ENCODE assay signal across 8 cellular contexts in the genomic region with DNA sequence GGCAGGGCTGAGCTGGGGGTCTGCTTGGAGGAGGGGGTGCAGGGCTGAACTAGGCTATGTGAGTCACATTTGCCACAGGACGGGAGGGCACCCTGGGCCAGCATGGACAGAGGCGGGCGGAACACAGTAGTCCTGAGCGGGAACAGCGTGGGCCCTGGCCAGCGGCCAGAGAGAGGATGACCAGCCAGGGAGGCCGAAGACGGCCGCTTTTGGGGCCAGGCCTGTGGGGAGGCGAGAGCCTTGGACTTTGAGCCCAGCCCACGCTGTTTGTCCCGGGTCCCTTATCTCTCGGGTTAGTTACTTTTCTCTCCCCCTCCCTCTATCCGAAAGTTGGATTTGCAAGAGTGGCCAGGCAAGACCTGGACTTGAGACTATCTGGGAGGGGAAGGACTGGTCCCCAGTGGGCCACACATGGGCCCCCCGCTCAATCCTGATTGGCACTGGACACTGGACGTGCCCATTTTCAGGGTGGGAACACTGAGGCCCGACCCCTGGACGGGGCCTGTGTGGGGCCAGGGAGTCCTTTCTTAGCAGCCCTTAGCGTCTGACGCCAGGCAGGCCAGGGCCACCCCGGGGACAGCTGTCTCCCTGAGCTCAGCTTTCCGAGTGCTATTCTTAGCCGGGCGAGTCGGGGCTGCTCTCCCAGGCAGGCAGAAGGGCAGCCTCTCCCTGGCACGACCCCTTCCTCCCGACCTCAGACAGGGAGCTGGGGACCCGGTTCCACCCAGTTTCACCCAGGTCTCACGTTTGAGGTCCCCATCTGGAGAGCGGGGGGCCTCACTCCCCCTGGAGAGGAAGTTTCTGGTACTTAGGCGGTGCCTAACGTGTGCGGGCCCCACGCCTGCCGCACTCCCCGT. TPM values are rescaled to one million over a fixed set of nuclear protein-coding genes. Genes with fewer than 3 reads are reported as not detected.
DNase-seq lines count a peak whose midpoint lies in the region; ATAC-seq and TF ChIP-seq lines count a peak whose summit lies in the region.

No MANE protein-coding gene starts in this region.

- ATAC-seq in RWPE2 (ENCODE audit: low read depth): peak; percentile 35; the same call in 1 of the 3 replicates

- H3K27ac ChIP-seq in RWPE2 (ENCODE audit: poor library complexity, severe bottlenecking) (no peak overlapping the region), esophagus (ENCODE audit: low read depth in 2 of 2, low read length in 1 of 2) (no peak overlapping the region)

- peaks cover 5% of the 10 kb centered on the region for H3K27me3 Mint-ChIP-seq in activated naive CD4-positive, alpha-beta T cell treated with anti-CD3 and anti-CD28 coated beads for 36 hours (ENCODE audit: low read depth)
- peaks cover 4% of the 10 kb centered on the region for H3K27me3 Mint-ChIP-seq in nephron (ENCODE audit: low read depth)

- peaks cover 16% of the 10 kb centered on the region for H3K4me1 Mint-ChIP-seq in activated naive CD4-positive, alpha-beta T cell treated with anti-CD3 and anti-CD28 coated beads for 36 hours (ENCODE audit: low read depth)
- H3K4me1 Mint-ChIP-seq in nephron: peaks cover 10% of the 10 kb centered on the region

- H3K36me3 Mint-ChIP-seq in activated naive CD4-positive, alpha-beta T cell treated with anti-CD3 and anti-CD28 coated beads for 36 hours (ENCODE audit: low read depth): no peaks in the 10 kb centered on the region
- H3K36me3 Mint-ChIP-seq in nephron (ENCODE audit: low read depth): no peaks in the 10 kb centered on the region

- H3K27me3 ChIP-seq in RWPE2 (ENCODE audit: insufficient read depth, poor library complexity, severe bottlenecking): no peaks in the 10 kb centered on the region
- H3K27me3 ChIP-seq in esophagus (ENCODE audit: control insufficient read depth in 1 of 2, insufficient read depth in 2 of 2, low read length in 2 of 2): no peaks in the 10 kb centered on the region

- H3K4me3 ChIP-seq in RWPE2 (ENCODE audit: severe bottlenecking) (peak overlapping the region; percentile 34), esophagus (ENCODE audit: low read depth in 1 of 2, low read length in 2 of 2) (peak overlapping the region; percentile 45 to 62)

- CTCF ChIA-PET in activated naive CD4-positive, alpha-beta T cell treated with anti-CD3 and anti-CD28 coated beads for 36 hours (lab: Charles Lee): no interaction called here

- H3K9me3 Mint-ChIP-seq in activated naive CD4-positive, alpha-beta T cell treated with anti-CD3 and anti-CD28 coated beads for 36 hours: no peaks in the 10 kb centered on the region
- no peaks in the 10 kb centered on the region for H3K9me3 Mint-ChIP-seq in nephron

- H3K36me3 ChIP-seq in RWPE2 (ENCODE audit: low read depth) (no peaks in the 10 kb centered on the region), esophagus (ENCODE audit: control insufficient read depth in 2 of 2, insufficient read depth in 2 of 2, low read length in 1 of 2) (no peaks in the 10 kb centered on the region)

- DNase-seq in activated naive CD4-positive, alpha-beta T cell treated with anti-CD3 and anti-CD28 coated beads for 36 hours: no peak
- DNase-seq in activated naive CD4-positive, alpha-beta T cell treated with anti-CD3 and anti-CD28 coated beads, Interleukin-2, amount 50 U/mL, for 16 hours: no peak
- no peak for DNase-seq in RWPE2 (ENCODE audit: low spot score)
- no peak for DNase-seq in HPDE6-E6E7 (ENCODE audit: extremely low spot score)
- no peak for DNase-seq in AML-193 (lab: John Stamatoyannopoulos, UW)
- DNase-seq in mesenteric fat pad (ENCODE audit: low spot score): no peak

- TF ChIP-seq CTCF in RWPE2 (IDR thresholded peaks at IDR 0.05; ENCODE audit: poor library complexity, severe bottlenecking): no peak
- no peak for TF ChIP-seq CTCF in nephron (IDR thresholded peaks at IDR 0.05; ENCODE audit: unreplicated experiment in 3 of 3)

- intact Hi-C loops in activated naive CD4-positive, alpha-beta T cell treated with anti-CD3 and anti-CD28 coated beads for 36 hours (cut with micrococcal nuclease): loop anchor here (10.0 kb wide), 1 partner anchor 376 kb away; the partner anchor contains the start of genes CNN2, RNU6-2 and TMEM259

- 19 to 21% methylated on average over 33 to 36 of the region's 36 CpGs for WGBS in esophagus, 2 donors

- H3K27ac Mint-ChIP-seq in activated naive CD4-positive, alpha-beta T cell treated with anti-CD3 and anti-CD28 coated beads for 36 hours: no peak overlapping the region
- no peak overlapping the region for H3K27ac Mint-ChIP-seq in nephron

- peak overlapping the region; percentile 64 for H3K4me3 Mint-ChIP-seq in activated naive CD4-positive, alpha-beta T cell treated with anti-CD3 and anti-CD28 coated beads for 36 hours
- H3K4me3 Mint-ChIP-seq in nephron: peak overlapping the region; percentile 76 to 85 (median 79)

- H3K4me1 ChIP-seq in RWPE2 (ENCODE audit: insufficient read depth, poor library complexity, severe bottlenecking) (peaks cover 5% of the 10 kb centered on the region), esophagus (ENCODE audit: control insufficient read depth in 2 of 2, insufficient read depth in 2 of 2, low read length in 1 of 2) (peaks cover 10 to 14% of the 10 kb centered on the region in 2 donors)

- H3K9me3 ChIP-seq in RWPE2 (ENCODE audit: severe bottlenecking) (no peaks in the 10 kb centered on the region), esophagus (ENCODE audit: control insufficient read depth in 2 of 2, insufficient read depth in 1 of 2, low read depth in 1 of 2, low read length in 1 of 2) (no peaks in the 10 kb centered on the region)

RNA-seq across cellular contexts. Expression of gene GAMT, which starts 0.8 kb away (rescaled TPM):
- 10 to 100 TPM; 23.5 to 25.0 TPM for total RNA-seq in activated naive CD4-positive, alpha-beta T cell treated with anti-CD3 and anti-CD28 coated beads for 36 hours
- polyA plus RNA-seq in esophagus: 10 to 100 TPM; 10.9 to 18.4 TPM
- 8.4 TPM for total RNA-seq in mesenteric fat pad

RNA-seq across cellular contexts. Expression of gene DAZAP1, which starts 6.9 kb away (rescaled TPM):
- 100 to 1,000 TPM; 253 to 265 TPM for total RNA-seq in activated naive CD4-positive, alpha-beta T cell treated with anti-CD3 and anti-CD28 coated beads for 36 hours
- polyA plus RNA-seq in esophagus: 10 to 100 TPM; 64.9 to 75.3 TPM
- total RNA-seq in mesenteric fat pad: 110 TPM

RNA-seq across cellular contexts. Expression of gene NDUFS7, which starts 16.8 kb away (rescaled TPM):
- total RNA-seq in activated naive CD4-positive, alpha-beta T cell treated with anti-CD3 and anti-CD28 coated beads for 36 hours: 100 to 1,000 TPM; 138 to 148 TPM
- polyA plus RNA-seq in esophagus: 100 to 1,000 TPM; 106 to 160 TPM
- total RNA-seq in mesenteric fat pad: 75.3 TPM

RNA-seq across cellular contexts. Expression of gene RPS15, which starts 37.7 kb away (rescaled TPM):
- total RNA-seq in activated naive CD4-positive, alpha-beta T cell treated with anti-CD3 and anti-CD28 coated beads for 36 hours: 1,000 to 10,000 TPM; 1,902 to 1,906 TPM
- 1,000 to 10,000 TPM; 2,888 to 3,260 TPM for polyA plus RNA-seq in esophagus
- 909 TPM for total RNA-seq in mesenteric fat pad

RNA-seq across cellular contexts. Expression of gene APC2, which starts 49.4 kb away (rescaled TPM):
- under 1 TPM; 0.07 to 0.12 TPM for total RNA-seq in activated naive CD4-positive, alpha-beta T cell treated with anti-CD3 and anti-CD28 coated beads for 36 hours
- under 1 TPM; 0.02 to 0.10 TPM for polyA plus RNA-seq in esophagus
- total RNA-seq in mesenteric fat pad: 0.10 TPM
